22 cellular contexts compared by ENCODE assay signal in genomic region chr18:42373584-42373983, GRCh38.
DNase-seq lines count a peak whose midpoint lies in the region; ATAC-seq and TF ChIP-seq lines count a peak whose summit lies in the region.
"Had no signal": no experiment of that assay in that cellular context is flagged by ENCODE, and none has a peak within 500 bp of the region (broad histone marks: within the 10 kb centered on the region; RNA-seq: fewer than 3 reads in every experiment).

No MANE protein-coding gene starts in this region.

- H3K9me3 ChIP-seq in WERI-Rb-1 (ENCODE audit: severe bottlenecking) (no peaks in the 10 kb centered on the region), psoas muscle (no peaks in the 10 kb centered on the region)

- no peaks in the 10 kb centered on the region for H3K4me1 ChIP-seq in psoas muscle

- 85 to 86% (median 86%) methylated on average over 1 of the region's 1 CpG for WGBS in psoas muscle, 3 donors

- no peaks in the 10 kb centered on the region for H3K27me3 ChIP-seq in WERI-Rb-1 (ENCODE audit: insufficient read depth, low read depth, severe bottlenecking)
- no peaks in the 10 kb centered on the region for H3K27me3 ChIP-seq in psoas muscle (ENCODE audit: insufficient read depth in 3 of 3, low read length in 2 of 3)

- peaks cover 26% of the 10 kb centered on the region for H3K36me3 ChIP-seq in WERI-Rb-1
- no peaks in the 10 kb centered on the region for H3K36me3 ChIP-seq in psoas muscle (ENCODE audit: insufficient read depth in 1 of 2, low read depth in 1 of 2)

- H3K4me3 ChIP-seq in WERI-Rb-1 (ENCODE audit: low read depth, low read length) (no peak overlapping the region), psoas muscle (no peak overlapping the region)
- H3K4me3 ChIP-seq: GM12878 had no signal

- DNase-seq in WERI-Rb-1 = no peak
- DNase-seq in kidney tubule cell (ENCODE audit: low spot score) = peak; percentile 6
- DNase-seq in psoas muscle = no peak
- DNase-seq: AML-193, COR-L47, EL, KBM-7, NCI-H1417, NCI-H187, NCI-H2107, NCI-H446, NCI-H748 treated with DMSO at 0.1 percent for 48 hours, PC-3, SIG-M5, T-cell had no signal

- intact Hi-C loops in psoas muscle (cut with DNase I) = no loop called here

- H3K27ac ChIP-seq in 22Rv1 (peak overlapping the region; percentile 9), C4-2B (peak overlapping the region; percentile 61; the same call in 1 of the 2 replicates), WERI-Rb-1 (peak overlapping the region; percentile 19; the same call in 1 of the 2 replicates), psoas muscle (no peak overlapping the region)
- H3K27ac ChIP-seq: RWPE1 had no signal

- TF ChIP-seq CTCF in 22Rv1 (IDR thresholded peaks at IDR 0.05) (no peak), C4-2B (conservative IDR thresholded peaks at IDR 0.05) (no peak), WERI-Rb-1 (IDR thresholded peaks at IDR 0.05; ENCODE audit: low read depth, low read length) (no peak), psoas muscle (IDR thresholded peaks at IDR 0.05) (no peak)

- ATAC-seq in HG03469 (IDR thresholded peaks at IDR 0.05; ENCODE audit: unreplicated experiment) (no peak), GM21381 (IDR thresholded peaks at IDR 0.05; ENCODE audit: unreplicated experiment) (no peak), psoas muscle (no peak)
- ATAC-seq: GM12878, PC-3, SK-N-SH treated with all-trans-retinoic acid at 6 μM for 48 hours, T-cell had no signal
